Comparison of ENCODE assay signal across 8 cellular contexts in the genomic region with DNA sequence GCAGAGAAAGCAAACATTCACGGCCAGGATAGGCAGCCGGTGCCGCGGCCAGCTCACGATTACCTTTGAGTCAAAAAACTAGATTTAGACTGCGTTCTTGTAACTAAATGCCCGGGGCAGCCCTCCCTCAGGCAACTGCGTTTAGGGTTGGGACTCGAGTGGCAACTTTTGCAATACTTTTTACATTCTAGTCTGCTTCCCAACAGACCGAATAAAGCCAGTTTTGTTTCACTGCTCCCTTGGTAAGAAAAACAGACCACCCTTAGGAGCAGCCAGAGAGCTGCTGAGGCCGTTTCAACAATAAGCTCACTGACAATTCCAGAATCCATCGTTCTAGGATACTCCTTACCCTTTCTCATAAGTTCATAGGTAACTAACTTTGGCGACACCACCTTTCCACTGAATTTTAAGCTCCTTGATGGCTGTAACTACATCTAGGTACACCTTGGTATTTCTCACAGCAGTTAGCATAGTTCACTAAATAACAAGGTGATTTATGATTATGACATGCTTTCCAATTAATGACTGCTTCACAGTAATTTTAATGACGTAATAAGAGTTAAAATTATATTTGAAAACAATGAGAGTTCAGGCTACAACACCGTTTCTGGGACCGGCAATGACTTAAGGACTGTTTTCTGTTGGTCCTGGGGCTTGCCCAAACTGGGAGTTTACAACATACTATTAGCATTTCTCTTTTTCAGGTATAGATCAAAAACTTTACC. TPM values are rescaled to one million over a fixed set of nuclear protein-coding genes. Genes with fewer than 3 reads are reported as not detected.
A peak's percentile ranks its signal among the peaks of the same experiment; 100 is the strongest.
DNase-seq lines count a peak whose midpoint lies in the region; ATAC-seq and TF ChIP-seq lines count a peak whose summit lies in the region.

No MANE protein-coding gene starts in this region.

- H3K27ac ChIP-seq in epithelial cell of prostate, result peak overlapping the region; percentile 100

- H3K4me3 ChIP-seq in AG04449 (ENCODE audit: low read depth, low read length), result peak overlapping the region; percentile 69

- peaks cover 0 to 2% (median 0%) of the 10 kb centered on the region in 5 donors for H3K27me3 Mint-ChIP-seq in naive thymus-derived CD8-positive, alpha-beta T cell

- no peak for TF ChIP-seq CTCF in AG04449 (IDR thresholded peaks at IDR 0.05; ENCODE audit: insufficient read depth, low read length, missing control alignments)

- peak overlapping the region; percentile 97 to 100 (median 99) for H3K27ac Mint-ChIP-seq in naive thymus-derived CD8-positive, alpha-beta T cell

- ATAC-seq in naive thymus-derived CD8-positive, alpha-beta T cell, result peak; percentile 2 to 12
- ATAC-seq in HG03378 (IDR thresholded peaks at IDR 0.05; ENCODE audit: unreplicated experiment), result no peak

- H3K36me3 Mint-ChIP-seq in naive thymus-derived CD8-positive, alpha-beta T cell, result peaks cover 0 to 6% (median 3%) of the 10 kb centered on the region in 3 donors

- peak; percentile 44 for TF ChIP-seq POLR2A in GM19193 (IDR thresholded peaks at IDR 0.05; ENCODE audit: extremely low read depth, insufficient read depth, insufficient read length)

- no peaks in the 10 kb centered on the region for H3K9me3 Mint-ChIP-seq in naive thymus-derived CD8-positive, alpha-beta T cell

- H3K4me3 Mint-ChIP-seq in naive thymus-derived CD8-positive, alpha-beta T cell, result peak overlapping the region in 9 of 10 donors; percentile 93 to 99 (median 94)

- DNase-seq in AG04449 (ENCODE audit: low read depth, low spot score), result no peak
- DNase-seq in SKM-1 (lab: John Stamatoyannopoulos, UW; ENCODE audit: unreplicated experiment), result peak; percentile 27
- DNase-seq in epithelial cell of prostate (ENCODE audit: low read depth, low spot score), result no peak
- no peak for DNase-seq in naive thymus-derived CD8-positive, alpha-beta T cell
- no peak for DNase-seq in islet precursor cell
- no peak for DNase-seq in stimulated activated CD4-positive, alpha-beta T cell treated with anti-CD3 and anti-CD28 coated beads, Interleukin-4, amount 100 ng/mL, for 4 hours

- POLR2A ChIA-PET in AG04449 (lab: Yijun Ruan, JAX), result interaction anchor here (0.6 kb wide), 1 partner anchor 12 kb away, joined by 3 read pairs; no protein-coding TSS in a partner anchor
- POLR2A ChIA-PET in naive thymus-derived CD8-positive, alpha-beta T cell (lab: Charles Lee), result interaction anchor here (0.7 to 1.4 kb wide), 14 partner anchors 9 to 1416 kb away, joined by 3 to 8 read pairs (median 4); partner anchors contain the start of genes FNIP1 and HSPA4

- peaks cover 20 to 53% (median 36%) of the 10 kb centered on the region in 4 donors for H3K4me1 Mint-ChIP-seq in naive thymus-derived CD8-positive, alpha-beta T cell

- CTCF ChIA-PET in AG04449 (lab: Yijun Ruan, JAX), result interaction anchor here (1.2 kb wide), 1 partner anchor 10 kb away, joined by 4 read pairs; no protein-coding TSS in a partner anchor

RNA-seq across cellular contexts. Expression of gene RAPGEF6, which starts 0.9 kb away (rescaled TPM):
- total RNA-seq in naive thymus-derived CD8-positive, alpha-beta T cell, result 100 to 1,000 TPM; 121 to 131 TPM
- 10 to 100 TPM; 30.7 to 39.9 (median 34.8) TPM for polyA plus RNA-seq in naive thymus-derived CD8-positive, alpha-beta T cell
